1 cellular context compared by ENCODE assay signal in the genomic region with DNA sequence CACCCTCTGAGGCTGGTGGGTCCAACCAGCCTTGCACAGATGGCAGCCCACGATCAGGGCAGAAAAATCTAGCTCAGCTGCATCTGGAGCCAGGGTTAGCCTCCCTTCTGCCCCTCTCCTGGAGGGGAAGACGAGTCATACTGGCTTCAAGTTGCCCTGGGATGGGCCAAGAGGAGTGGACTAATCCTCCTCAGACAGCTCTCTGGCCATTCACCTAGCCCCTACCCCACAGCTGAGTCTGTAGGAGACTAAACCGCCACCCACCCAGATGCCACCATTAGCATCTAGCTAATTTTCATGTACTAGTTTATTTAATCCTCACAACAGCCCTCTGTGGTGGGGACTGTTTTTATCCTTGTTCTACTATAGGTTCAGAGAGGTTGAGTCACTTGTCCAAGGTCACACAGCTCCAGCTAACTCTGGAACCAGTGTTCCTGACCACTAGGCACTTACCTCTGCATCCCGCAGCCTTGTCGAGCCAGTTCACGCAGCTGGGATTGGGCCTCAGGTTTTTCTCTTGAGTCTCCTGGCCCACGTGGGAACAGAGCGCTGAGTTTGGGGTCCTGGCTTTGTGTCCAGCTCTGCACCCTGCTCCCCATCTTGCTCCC.
A peak's percentile ranks its signal among the peaks of the same experiment; 100 is the strongest.
TF ChIP-seq lines count a peak whose summit lies in the region.

No MANE protein-coding gene starts in this region.

TF ChIP-seq in GM12878, 131 proteins besides CTCF, POLR2A, EP300 and RAD21:
- TF ChIP-seq MEF2B (IDR thresholded peaks at IDR 0.05; ENCODE audit: partially characterized antibody, poor library complexity, severe bottlenecking) (no peak), SMARCA5 (IDR thresholded peaks at IDR 0.05) (0 out of 2 replicates have a peak, but pooled peaks have one; percentile 34)
